In the genomic region with DNA sequence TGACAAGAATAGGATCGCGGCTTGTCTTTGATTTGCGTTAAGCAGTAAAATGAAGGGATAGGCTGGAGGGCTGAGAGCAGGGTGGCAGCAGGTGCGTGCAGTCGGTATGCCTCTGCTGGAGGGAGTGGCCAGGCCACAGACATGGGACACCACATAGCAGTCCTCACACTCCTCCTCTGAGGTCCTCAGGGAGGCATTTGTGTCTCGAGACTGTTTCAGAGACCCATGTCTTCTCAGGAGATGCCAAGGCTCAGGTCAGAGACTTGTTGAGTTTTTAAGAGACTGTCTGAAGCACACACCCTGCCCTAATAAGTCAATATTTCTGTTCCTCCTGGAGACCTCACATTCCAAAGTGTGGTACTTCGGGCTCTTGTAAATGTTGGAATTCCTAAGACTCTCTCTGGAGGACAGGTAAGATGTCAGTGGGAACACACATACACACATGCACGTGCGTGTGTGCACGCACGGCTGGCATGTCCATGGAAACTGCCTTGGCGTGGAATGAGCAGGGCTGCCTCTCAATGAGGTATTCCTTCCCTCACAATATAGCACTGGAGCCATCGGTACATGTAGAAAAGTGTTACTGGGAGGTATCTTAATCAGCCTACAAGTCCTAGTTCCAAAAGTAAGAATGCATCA, we compare ENCODE assay signal across 25 cellular contexts. TPM values are rescaled to one million over a fixed set of nuclear protein-coding genes. Genes with fewer than 3 reads are reported as not detected.
DNase-seq lines count a peak whose midpoint lies in the region; ATAC-seq, FAIRE-seq and TF ChIP-seq lines count a peak whose summit lies in the region.
"Had no signal": no experiment of that assay in that cellular context is flagged by ENCODE, and none has a peak within 500 bp of the region (broad histone marks: within the 10 kb centered on the region; RNA-seq: fewer than 3 reads in every experiment).

No MANE protein-coding gene starts in this region.

- H3K27ac ChIP-seq in astrocyte (ENCODE audit: low read depth, low read length): no peak overlapping the region
- peak overlapping the region; percentile 58 for H3K27ac ChIP-seq in lower lobe of right lung
- H3K27ac ChIP-seq in trophoblast cell (ENCODE audit: low read depth, low read length): no peak overlapping the region
- peak overlapping the region; percentile 28 to 51 (median 42) for H3K27ac ChIP-seq in upper lobe of left lung
- H3K27ac ChIP-seq in MM.1S (ENCODE audit: low read length): no peak overlapping the region
- H3K27ac ChIP-seq: BLaER1 treated with 17β-estradiol and CSF1 and Interleukin-3, amounts not matched to agents 10 nM and 100 nM; neutrophil; SJSA1 had no signal

- TF ChIP-seq CTCF in astrocyte (IDR thresholded peaks at IDR 0.05; ENCODE audit: insufficient read depth, low read depth, low read length) (no peak), lower lobe of right lung (IDR thresholded peaks at IDR 0.05) (no peak), upper lobe of left lung (IDR thresholded peaks at IDR 0.05) (no peak), MM.1S (IDR thresholded peaks at IDR 0.05; ENCODE audit: low read length) (no peak)

- H2BK12ac ChIP-seq in trophoblast cell (ENCODE audit: low read length): peak overlapping the region; percentile 23

- H4K8ac ChIP-seq in trophoblast cell (ENCODE audit: low read depth, low read length): no peak overlapping the region

- FAIRE-seq in astrocyte (lab: Jason Lieb, UNC): no peak
- FAIRE-seq: endothelial cell of umbilical vein, G401.6, HTR-8/SVneo, islet of Langerhans had no signal

- no peaks in the 10 kb centered on the region for H3K9me2 ChIP-seq in MM.1S (replicated peaks; ENCODE audit: insufficient read depth, low read length)

- H4K12ac ChIP-seq in trophoblast cell (ENCODE audit: low read depth, low read length): no peak overlapping the region

- H3F3A ChIP-seq in MM.1S (ENCODE audit: insufficient read depth, low read length): no peaks in the 10 kb centered on the region

- H3K27me3 ChIP-seq in astrocyte (ENCODE audit: insufficient read depth, low read length) (no peaks in the 10 kb centered on the region), lower lobe of right lung (ENCODE audit: low read depth) (no peaks in the 10 kb centered on the region), trophoblast cell (ENCODE audit: insufficient read depth, low read length) (no peaks in the 10 kb centered on the region), upper lobe of left lung (no peaks in the 10 kb centered on the region), MM.1S (replicated peaks; ENCODE audit: insufficient read depth, low read length) (no peaks in the 10 kb centered on the region)
- H3K27me3 ChIP-seq: BLaER1 treated with 17β-estradiol and CSF1 and Interleukin-3, amounts not matched to agents 10 nM and 100 nM; SJSA1 had no signal

- ATAC-seq in lower lobe of right lung (peak; percentile 90), upper lobe of left lung (ENCODE audit: low FRiP score in 2 of 2) (peak; percentile 49 to 84)
- ATAC-seq: activated CD4-positive, CD25-positive, alpha-beta regulatory T cell treated with anti-CD3 and anti-CD28 coated beads, Interleukin-2, amount 50 U/mL, for 24 hours had no signal

- peaks cover 9% of the 10 kb centered on the region for H3K4me1 ChIP-seq in astrocyte (ENCODE audit: insufficient read depth, low read length)
- H3K4me1 ChIP-seq in lower lobe of right lung: peaks cover 36% of the 10 kb centered on the region
- H3K4me1 ChIP-seq in trophoblast cell (ENCODE audit: control insufficient read depth in 1 of 2, insufficient read depth in 2 of 2, low read length in 2 of 2): peaks cover 27 to 42% of the 10 kb centered on the region in 2 experiments
- peaks cover 0 to 41% (median 20%) of the 10 kb centered on the region in 4 donors for H3K4me1 ChIP-seq in upper lobe of left lung
- H3K4me1 ChIP-seq in MM.1S (ENCODE audit: low read length): no peaks in the 10 kb centered on the region
- H3K4me1 ChIP-seq: prostate gland had no signal

- H3K4me2 ChIP-seq in astrocyte (ENCODE audit: low read length) (no peak overlapping the region), trophoblast cell (ENCODE audit: low read length) (no peak overlapping the region), MM.1S (ENCODE audit: low read depth, low read length) (no peak overlapping the region)
- H3K4me2 ChIP-seq: BLaER1 treated with 17β-estradiol and CSF1 and Interleukin-3, amounts not matched to agents 10 nM and 100 nM had no signal

- H3K79me2 ChIP-seq in astrocyte (ENCODE audit: insufficient read depth, low read length) (peaks cover 90% of the 10 kb centered on the region), trophoblast cell (ENCODE audit: control insufficient read depth, insufficient read depth, low read length, poor library complexity) (peaks cover 6% of the 10 kb centered on the region), MM.1S (ENCODE audit: low read length) (no peaks in the 10 kb centered on the region)

- no peak overlapping the region for H2AK5ac ChIP-seq in trophoblast cell (ENCODE audit: low read length)

- no peak overlapping the region for H3K23ac ChIP-seq in trophoblast cell (ENCODE audit: low read length)

- H3K4me1 Mint-ChIP-seq in astrocyte (ENCODE audit: low read depth, unreplicated experiment): peaks cover 60% of the 10 kb centered on the region
- peaks cover 5% of the 10 kb centered on the region for H3K4me1 Mint-ChIP-seq in activated naive CD4-positive, alpha-beta T cell treated with anti-CD3 and anti-CD28 coated beads for 36 hours (ENCODE audit: low read depth)

- no peak overlapping the region for H3K4me3 ChIP-seq in astrocyte (ENCODE audit: insufficient read depth, low read depth, low read length)
- H3K4me3 ChIP-seq in lower lobe of right lung: no peak overlapping the region
- H3K4me3 ChIP-seq in trophoblast cell (ENCODE audit: low read depth, low read length): no peak overlapping the region
- H3K4me3 ChIP-seq in upper lobe of left lung: no peak overlapping the region
- H3K4me3 ChIP-seq in MM.1S (ENCODE audit: low read length): no peak overlapping the region
- H3K4me3 ChIP-seq: BLaER1 treated with 17β-estradiol and CSF1 and Interleukin-3, amounts not matched to agents 10 nM and 100 nM; prostate gland; SJSA1 had no signal

- H2AFZ ChIP-seq in astrocyte (ENCODE audit: low read depth, low read length) (no peak overlapping the region), trophoblast cell (ENCODE audit: insufficient read depth, low read length, poor library complexity) (no peak overlapping the region), MM.1S (ENCODE audit: low read length) (no peak overlapping the region)

- no peaks in the 10 kb centered on the region for H3K27me3 Mint-ChIP-seq in astrocyte (ENCODE audit: low read depth, unreplicated experiment)
- peaks cover 3% of the 10 kb centered on the region for H3K27me3 Mint-ChIP-seq in activated naive CD4-positive, alpha-beta T cell treated with anti-CD3 and anti-CD28 coated beads for 36 hours (ENCODE audit: low read depth)

- no peak overlapping the region for H3K9ac ChIP-seq in astrocyte (ENCODE audit: low read length)
- H3K9ac ChIP-seq in trophoblast cell (ENCODE audit: low read length): no peak overlapping the region
- H3K9ac ChIP-seq in MM.1S (ENCODE audit: low read length): no peak overlapping the region
- H3K9ac ChIP-seq: BLaER1 treated with 17β-estradiol and CSF1 and Interleukin-3, amounts not matched to agents 10 nM and 100 nM had no signal

- H3K9me3 ChIP-seq in astrocyte (ENCODE audit: insufficient read depth, low read depth, low read length) (no peaks in the 10 kb centered on the region), lower lobe of right lung (no peaks in the 10 kb centered on the region), trophoblast cell (ENCODE audit: insufficient read depth, low read depth, low read length) (no peaks in the 10 kb centered on the region), upper lobe of left lung (no peaks in the 10 kb centered on the region), MM.1S (replicated peaks; ENCODE audit: insufficient read depth, low read length) (no peaks in the 10 kb centered on the region)
- H3K9me3 ChIP-seq: BLaER1 treated with 17β-estradiol and CSF1 and Interleukin-3, amounts not matched to agents 10 nM and 100 nM; neutrophil; prostate gland; SJSA1 had no signal

- H3K4ac ChIP-seq in trophoblast cell (ENCODE audit: low read depth, low read length): peak overlapping the region; percentile 31

- peak overlapping the region; percentile 75 for H3K18ac ChIP-seq in trophoblast cell (ENCODE audit: low read length)

- peak in 2 of 4 donors; percentile 14 to 43 for TF ChIP-seq EP300 in upper lobe of left lung (IDR thresholded peaks at IDR 0.05)

- H3K14ac ChIP-seq in trophoblast cell (ENCODE audit: low read length): peak overlapping the region; percentile 40

- WGBS in trophoblast cell (ENCODE audit: extremely low coverage, insufficient coverage, insufficient read length): no CpG with 5 or more reads among the region's 13 CpGs
- 74 to 79% methylated on average over 12 to 13 of the region's 13 CpGs for WGBS in upper lobe of left lung, 2 donors

- CTCF ChIA-PET in activated naive CD4-positive, alpha-beta T cell treated with anti-CD3 and anti-CD28 coated beads for 36 hours (lab: Charles Lee): no interaction called here

- no peak for TF ChIP-seq POLR2A in upper lobe of left lung (IDR thresholded peaks at IDR 0.05)

- H2BK5ac ChIP-seq in trophoblast cell (ENCODE audit: low read depth, low read length, poor library complexity): no peak overlapping the region

- peak overlapping the region; percentile 21 for H3K4me3 Mint-ChIP-seq in astrocyte (ENCODE audit: unreplicated experiment)
- no peak overlapping the region for H3K4me3 Mint-ChIP-seq in activated naive CD4-positive, alpha-beta T cell treated with anti-CD3 and anti-CD28 coated beads for 36 hours
- H3K4me3 Mint-ChIP-seq: H9; stimulated activated naive CD8-positive, alpha-beta T cell treated with anti-CD3 and anti-CD28 coated beads, Interleukin-15, Interleukin-2, amounts not matched to agents 100 ng/mL and 50 ng/mL, for 24 hours had no signal

- H2BK120ac ChIP-seq in trophoblast cell (ENCODE audit: insufficient read depth, low read length, poor library complexity): no peak overlapping the region

- H3K79me1 ChIP-seq in trophoblast cell (ENCODE audit: low read length): peaks cover 21% of the 10 kb centered on the region

- no peak overlapping the region for H4K91ac ChIP-seq in trophoblast cell (ENCODE audit: low read depth, low read length)

- H4K20me1 ChIP-seq in astrocyte (ENCODE audit: insufficient read depth, low read length): peaks cover 47% of the 10 kb centered on the region
- no peaks in the 10 kb centered on the region for H4K20me1 ChIP-seq in MM.1S (ENCODE audit: insufficient read depth, low read length)
- H4K20me1 ChIP-seq: BLaER1 treated with 17β-estradiol and CSF1 and Interleukin-3, amounts not matched to agents 10 nM and 100 nM had no signal

- H3K27ac Mint-ChIP-seq in astrocyte (ENCODE audit: unreplicated experiment): peak overlapping the region; percentile 78
- no peak overlapping the region for H3K27ac Mint-ChIP-seq in activated naive CD4-positive, alpha-beta T cell treated with anti-CD3 and anti-CD28 coated beads for 36 hours
- H3K27ac Mint-ChIP-seq: stimulated activated naive CD8-positive, alpha-beta T cell treated with anti-CD3 and anti-CD28 coated beads, Interleukin-15, Interleukin-2, amounts not matched to agents 100 ng/mL and 50 ng/mL, for 24 hours had no signal

- no peaks in the 10 kb centered on the region for H3K9me3 Mint-ChIP-seq in astrocyte (ENCODE audit: unreplicated experiment)
- no peaks in the 10 kb centered on the region for H3K9me3 Mint-ChIP-seq in activated naive CD4-positive, alpha-beta T cell treated with anti-CD3 and anti-CD28 coated beads for 36 hours
- H3K9me3 Mint-ChIP-seq: H9; stimulated activated naive CD8-positive, alpha-beta T cell treated with anti-CD3 and anti-CD28 coated beads, Interleukin-15, Interleukin-2, amounts not matched to agents 100 ng/mL and 50 ng/mL, for 24 hours had no signal

- peaks cover 20% of the 10 kb centered on the region for H3K36me3 ChIP-seq in astrocyte (ENCODE audit: insufficient read depth, low read length)
- H3K36me3 ChIP-seq in lower lobe of right lung: peaks cover 5% of the 10 kb centered on the region
- peaks cover 9 to 23% of the 10 kb centered on the region in 2 experiments for H3K36me3 ChIP-seq in trophoblast cell (ENCODE audit: control insufficient read depth in 1 of 2, insufficient read depth in 2 of 2, low read length in 2 of 2)
- peaks cover 0 to 14% (median 3%) of the 10 kb centered on the region in 4 donors for H3K36me3 ChIP-seq in upper lobe of left lung
- no peaks in the 10 kb centered on the region for H3K36me3 ChIP-seq in MM.1S (replicated peaks; ENCODE audit: insufficient read depth, low read length)
- H3K36me3 ChIP-seq: BLaER1 treated with 17β-estradiol and CSF1 and Interleukin-3, amounts not matched to agents 10 nM and 100 nM; neutrophil; prostate gland had no signal

- intact Hi-C loops in lower lobe of right lung (cut with DNase I): no loop called here
- intact Hi-C loops in activated naive CD4-positive, alpha-beta T cell treated with anti-CD3 and anti-CD28 coated beads for 36 hours (cut with micrococcal nuclease): no loop called here

- H3K36me3 Mint-ChIP-seq in astrocyte (ENCODE audit: low read depth, unreplicated experiment): peaks cover 39% of the 10 kb centered on the region
- no peaks in the 10 kb centered on the region for H3K36me3 Mint-ChIP-seq in activated naive CD4-positive, alpha-beta T cell treated with anti-CD3 and anti-CD28 coated beads for 36 hours (ENCODE audit: low read depth)

- no peak for DNase-seq in astrocyte (ENCODE audit: low read depth)
- DNase-seq in lower lobe of right lung: peak; percentile 59
- no peak for DNase-seq in trophoblast cell
- DNase-seq in upper lobe of left lung: no peak
- no peak for DNase-seq in MM.1S
- no peak for DNase-seq in activated CD8-positive, alpha-beta memory T cell treated with anti-CD3 and anti-CD28 coated beads, Interleukin-2, amount 50 U/mL, for 4 hours
- DNase-seq in activated naive CD4-positive, alpha-beta T cell treated with anti-CD3 and anti-CD28 coated beads for 36 hours: no peak
- no peak for DNase-seq in occipital lobe (lab: John Stamatoyannopoulos, UW)
- DNase-seq: activated CD4-positive, alpha-beta T cell treated with anti-CD3 and anti-CD28 coated beads, Interleukin-2, amount 50 U/mL, for 48 hours; activated CD8-positive, alpha-beta memory T cell treated with anti-CD3 and anti-CD28 coated beads, Interleukin-2, amount 50 U/mL, for 48 hours; COR-L47; KG1; NCI-H1436 treated with DMSO at 0.1 percent for 48 hours; NCI-H345 had no signal

RNA-seq across cellular contexts. Expression of gene COL4A2, which starts 46.4 kb away (rescaled TPM):
- total RNA-seq in astrocyte (1,414 and 1,647 TPM in 2 replicates), lower lobe of right lung (185 TPM), upper lobe of left lung (100 to 1,000 TPM; 169 to 458 (median 258) TPM), occipital lobe (56.8 TPM)
- 769 and 825 TPM in 2 replicates for polyA plus RNA-seq in trophoblast cell (2013)
- not detected for total RNA-seq in activated naive CD4-positive, alpha-beta T cell treated with anti-CD3 and anti-CD28 coated beads for 36 hours

RNA-seq across cellular contexts. Expression of gene COL4A1, which starts 46.5 kb away (rescaled TPM):
- 2,489 and 3,103 TPM in 2 replicates for total RNA-seq in astrocyte
- 161 TPM for total RNA-seq in lower lobe of right lung
- polyA plus RNA-seq in trophoblast cell (2013): 445 and 497 TPM in 2 replicates
- 100 to 1,000 TPM in 4 of 6 donors, 10 to 100 TPM in 2; 81.7 to 309 (median 167) TPM for total RNA-seq in upper lobe of left lung
- total RNA-seq in activated naive CD4-positive, alpha-beta T cell treated with anti-CD3 and anti-CD28 coated beads for 36 hours: under 1 TPM in 1 of 2 experiments, not detected in 1; 0.07 TPM
- 67.8 TPM for total RNA-seq in occipital lobe

Comparison
In these comparisons a context has a peak if more than half of its experiments do, and no peak if none do; other contexts are left out.
1. H3K27ac ChIP-seq: peak in lower lobe of right lung (single experiment) and upper lobe of left lung (4 of 4); none in astrocyte (single experiment), trophoblast cell (single experiment) and MM.1S (single experiment).
2. RNA of gene COL4A2, which starts 46.4 kb away (total RNA-seq): 1,414 to 1,647 TPM in astrocyte, 169 to 458 TPM in upper lobe of left lung, 185 TPM in lower lobe of right lung (single experiment) and 56.8 TPM in occipital lobe (single experiment); not detected in activated naive CD4-positive, alpha-beta T cell treated with anti-CD3 and anti-CD28 coated beads for 36 hours; every median in the first group is over 10 times any median in the second.
3. RNA of gene COL4A1, which starts 46.5 kb away (total RNA-seq): 2,489 to 3,103 TPM in astrocyte, 81.7 to 309 TPM in upper lobe of left lung, 161 TPM in lower lobe of right lung (single experiment) and 67.8 TPM in occipital lobe (single experiment); 0.07 TPM in activated naive CD4-positive, alpha-beta T cell treated with anti-CD3 and anti-CD28 coated beads for 36 hours; every median in the first group is over 10 times any median in the second.